ENCODE assay signal across 3 cellular contexts in the genomic region with DNA sequence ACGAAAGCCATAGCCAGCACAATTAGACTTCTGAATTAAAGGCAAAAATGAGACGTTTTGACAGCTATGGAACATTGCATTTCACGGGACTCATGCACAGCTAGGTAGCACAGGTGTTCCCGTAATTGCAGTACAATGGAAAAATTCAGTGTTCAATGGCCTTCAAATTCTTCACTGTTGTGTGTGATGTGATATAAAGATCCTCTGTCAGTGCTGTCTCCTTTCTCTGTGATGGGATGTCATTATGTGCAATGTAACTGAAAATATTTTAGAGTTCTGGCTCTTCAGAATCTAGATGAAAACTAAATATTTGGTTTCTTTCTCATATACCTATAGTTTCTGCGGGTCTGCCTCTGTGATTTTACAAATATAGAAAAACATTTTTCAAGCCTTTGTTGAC.
"Had no signal": no experiment of that assay in that cellular context is flagged by ENCODE, and none has a peak within 500 bp of the region (broad histone marks: within the 10 kb centered on the region; RNA-seq: fewer than 3 reads in every experiment).

No MANE protein-coding gene starts in this region.

- ATAC-seq: GM12878 had no signal

- H3K4me3 ChIP-seq: GM12878 had no signal

- DNase-seq: GDM1, GF-D8 had no signal
